In the genomic region with DNA sequence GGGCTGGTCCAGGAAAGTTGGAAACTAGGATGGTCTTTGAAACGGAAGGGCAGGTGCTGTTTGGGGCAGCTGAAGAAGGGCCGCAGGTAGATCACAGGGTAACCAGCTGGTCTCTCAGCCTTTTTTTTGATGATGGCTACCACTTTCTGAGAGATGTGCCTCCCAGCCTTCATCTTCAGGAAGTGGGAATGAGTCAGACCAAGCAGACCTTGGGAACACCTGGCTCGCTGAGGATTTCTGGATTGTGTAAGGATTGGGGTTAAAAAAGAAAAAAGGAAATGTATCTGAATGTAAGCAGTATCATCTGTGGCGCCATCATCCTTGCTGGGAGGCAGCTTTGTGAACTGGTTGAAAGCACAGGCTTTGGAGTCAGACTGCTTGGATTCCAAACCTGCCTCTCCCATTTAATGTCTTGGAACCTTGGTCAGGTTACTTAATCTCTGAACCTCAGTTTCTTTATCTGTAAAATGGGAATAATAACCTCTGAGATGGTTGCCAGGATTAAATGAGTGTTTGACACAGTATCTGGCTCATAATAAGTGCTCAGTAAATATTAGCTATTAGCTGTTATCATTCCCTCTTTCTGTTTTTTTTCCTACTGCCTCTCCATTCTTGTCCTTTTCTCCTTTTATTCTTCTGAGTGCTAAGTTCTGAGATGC, we compare ENCODE assay signal across 10 cellular contexts. TPM values are rescaled to one million over a fixed set of nuclear protein-coding genes. Genes with fewer than 3 reads are reported as not detected.
A peak's percentile ranks its signal among the peaks of the same experiment; 100 is the strongest.
DNase-seq lines count a peak whose midpoint lies in the region; TF ChIP-seq lines count a peak whose summit lies in the region.
"Had no signal": no experiment of that assay in that cellular context is flagged by ENCODE, and none has a peak within 500 bp of the region (broad histone marks: within the 10 kb centered on the region; RNA-seq: fewer than 3 reads in every experiment).

No MANE protein-coding gene starts in this region.

- no peaks in the 10 kb centered on the region for H3K36me3 Mint-ChIP-seq in activated CD4-positive, alpha-beta T cell treated with anti-CD3 and anti-CD28 coated beads, Interleukin-2, amount 10 ng/mL, durations not matched to agents 7 days and 5 days (ENCODE audit: low read depth)
- H3K36me3 Mint-ChIP-seq in endodermal cell (ENCODE audit: low read depth) (no peaks in the 10 kb centered on the region), CD14-positive monocyte (no peaks in the 10 kb centered on the region)

- H3K4me3 Mint-ChIP-seq in activated CD4-positive, alpha-beta T cell treated with anti-CD3 and anti-CD28 coated beads, Interleukin-2, amount 10 ng/mL, durations not matched to agents 7 days and 5 days = peak overlapping the region; percentile 21
- H3K4me3 Mint-ChIP-seq in endodermal cell = peak overlapping the region; percentile 77
- no peak overlapping the region for H3K4me3 Mint-ChIP-seq in CD14-positive monocyte

- no peaks in the 10 kb centered on the region for H3K27me3 ChIP-seq in endodermal cell (ENCODE audit: control insufficient read depth, insufficient read depth, low read length, poor library complexity, severe bottlenecking)

- CTCF ChIA-PET in activated CD4-positive, alpha-beta T cell treated with anti-CD3 and anti-CD28 coated beads, Interleukin-2, amount 10 ng/mL, durations not matched to agents 7 days and 5 days (lab: Charles Lee) = interaction anchor here (0.6 to 1.6 kb wide), 3 partner anchors 29 to 390 kb away, joined by 3 to 5 read pairs (median 3); partner anchors contain the start of gene TMBIM6

- no peak for TF ChIP-seq CTCF in endodermal cell (conservative IDR thresholded peaks at IDR 0.05)
- no peak for TF ChIP-seq CTCF in CD14-positive monocyte (IDR thresholded peaks at IDR 0.05)

- 89 to 95% methylated on average over 2 to 4 of the region's 4 CpGs for WGBS in endodermal cell (ENCODE audit: insufficient coverage in 1 of 2, insufficient read length in 1 of 2), 2 experiments

- H3K4me3 ChIP-seq in endodermal cell (ENCODE audit: low read length) = no peak overlapping the region
- H3K4me3 ChIP-seq: left lung had no signal

- peaks cover 8% of the 10 kb centered on the region for H3K27me3 Mint-ChIP-seq in activated CD4-positive, alpha-beta T cell treated with anti-CD3 and anti-CD28 coated beads, Interleukin-2, amount 10 ng/mL, durations not matched to agents 7 days and 5 days
- H3K27me3 Mint-ChIP-seq in endodermal cell (ENCODE audit: insufficient read depth) (peaks cover 4% of the 10 kb centered on the region), CD14-positive monocyte (ENCODE audit: low read depth in 3 of 3) (peaks cover 29 to 36% (median 30%) of the 10 kb centered on the region in 3 donors)

- POLR2A ChIA-PET in activated CD4-positive, alpha-beta T cell treated with anti-CD3 and anti-CD28 coated beads, Interleukin-2, amount 10 ng/mL, durations not matched to agents 7 days and 5 days (lab: Charles Lee) = no interaction called here

- H3K27ac ChIP-seq in endodermal cell (ENCODE audit: low read depth, low read length) = no peak overlapping the region

- no peaks in the 10 kb centered on the region for H3K9me3 ChIP-seq in endodermal cell (ENCODE audit: control insufficient read depth, low read length)
- H3K9me3 ChIP-seq: left lung had no signal

- peaks cover 30% of the 10 kb centered on the region for H3K4me1 Mint-ChIP-seq in activated CD4-positive, alpha-beta T cell treated with anti-CD3 and anti-CD28 coated beads, Interleukin-2, amount 10 ng/mL, durations not matched to agents 7 days and 5 days
- H3K4me1 Mint-ChIP-seq in endodermal cell (peaks cover 15% of the 10 kb centered on the region), CD14-positive monocyte (peaks cover 29% of the 10 kb centered on the region)

- no peak for DNase-seq in activated CD4-positive, alpha-beta T cell treated with anti-CD3 and anti-CD28 coated beads, Interleukin-2, amount 10 ng/mL, durations not matched to agents 7 days and 5 days
- DNase-seq in activated CD4-positive, alpha-beta T cell treated with anti-CD3 and anti-CD28 coated beads for 4 hours = no peak
- DNase-seq in NCI-H69 (lab: John Stamatoyannopoulos, UW) (peak; percentile 48), endodermal cell (peak; percentile 50), CD14-positive monocyte (ENCODE audit: low spot score) (no peak), ureter (ENCODE audit: low spot score) (no peak), NCI-H526 (lab: John Stamatoyannopoulos, UW) (no peak)
- DNase-seq in stimulated activated CD8-positive, alpha-beta memory T cell treated with anti-CD3 and anti-CD28 coated beads, Interleukin-4, amount 100 ng/mL, for 48 hours = peak; percentile 23
- DNase-seq: left lung, NCI-H1436 treated with DMSO at 0.1 percent for 48 hours had no signal

- no peaks in the 10 kb centered on the region for H3K36me3 ChIP-seq in endodermal cell (ENCODE audit: control insufficient read depth, insufficient read depth, low read length)
- H3K36me3 ChIP-seq: left lung had no signal

- no peak overlapping the region for H3K9ac ChIP-seq in endodermal cell (ENCODE audit: extremely low read depth, low read length, poor library complexity, severe bottlenecking)

- H3K4me1 ChIP-seq in endodermal cell (ENCODE audit: control insufficient read depth, insufficient read depth, low read length) = no peaks in the 10 kb centered on the region

- H3K9me3 Mint-ChIP-seq in activated CD4-positive, alpha-beta T cell treated with anti-CD3 and anti-CD28 coated beads, Interleukin-2, amount 10 ng/mL, durations not matched to agents 7 days and 5 days = no peaks in the 10 kb centered on the region
- H3K9me3 Mint-ChIP-seq in endodermal cell (no peaks in the 10 kb centered on the region), CD14-positive monocyte (peaks cover 0 to 6% (median 2%) of the 10 kb centered on the region in 7 donors)

- intact Hi-C loops in CD14-positive monocyte (cut with micrococcal nuclease) = no loop called here

- no peak overlapping the region for H3K27ac Mint-ChIP-seq in activated CD4-positive, alpha-beta T cell treated with anti-CD3 and anti-CD28 coated beads, Interleukin-2, amount 10 ng/mL, durations not matched to agents 7 days and 5 days
- peak overlapping the region; percentile 11 for H3K27ac Mint-ChIP-seq in endodermal cell
- peak overlapping the region in 2 of 7 donors; percentile 8 to 64 for H3K27ac Mint-ChIP-seq in CD14-positive monocyte

RNA-seq across cellular contexts. Expression of gene PRPF40B, which starts 1.7 kb away (rescaled TPM):
- total RNA-seq in activated CD4-positive, alpha-beta T cell treated with anti-CD3 and anti-CD28 coated beads, Interleukin-2, amount 10 ng/mL, durations not matched to agents 7 days and 5 days = 10 to 100 TPM; 11.6 to 11.7 TPM
- 10 to 100 TPM; 33.8 to 45.6 TPM for total RNA-seq in endodermal cell
- 29.5 TPM for polyA plus RNA-seq in endodermal cell (2013, experiment 1 of 2)
- polyA plus RNA-seq in endodermal cell (2013, experiment 2 of 2) = 25.0 TPM
- under 1 TPM; 0.14 to 0.57 TPM for polyA plus RNA-seq in CD14-positive monocyte
- 44.4 TPM for total RNA-seq in ureter

RNA-seq across cellular contexts. Expression of gene FAM186B, which starts 19.6 kb away (rescaled TPM):
- under 1 TPM; 0.15 TPM for total RNA-seq in activated CD4-positive, alpha-beta T cell treated with anti-CD3 and anti-CD28 coated beads, Interleukin-2, amount 10 ng/mL, durations not matched to agents 7 days and 5 days
- under 1 TPM; 0.22 to 0.26 TPM for total RNA-seq in endodermal cell
- polyA plus RNA-seq in endodermal cell (2013, experiment 1 of 2) = 0.18 TPM
- 0.08 TPM for polyA plus RNA-seq in endodermal cell (2013, experiment 2 of 2)
- not detected for polyA plus RNA-seq in CD14-positive monocyte
- total RNA-seq in ureter = 1.2 TPM

RNA-seq across cellular contexts. Expression of gene MCRS1, which starts 57.1 kb away (rescaled TPM):
- total RNA-seq in activated CD4-positive, alpha-beta T cell treated with anti-CD3 and anti-CD28 coated beads, Interleukin-2, amount 10 ng/mL, durations not matched to agents 7 days and 5 days = 10 to 100 TPM; 85.3 to 89.2 TPM
- total RNA-seq in endodermal cell (10 to 100 TPM; 97.5 to 98.9 TPM), ureter (55.4 TPM)
- 65.0 TPM for polyA plus RNA-seq in endodermal cell (2013, experiment 1 of 2)
- polyA plus RNA-seq in endodermal cell (2013, experiment 2 of 2) = 59.2 TPM
- 10 to 100 TPM; 50.3 to 52.3 TPM for polyA plus RNA-seq in CD14-positive monocyte

Comparison
In these comparisons a context has a peak if more than half of its experiments do, and no peak if none do; other contexts are left out.
1. DNase-seq: peak in NCI-H69 (single experiment), endodermal cell (single experiment) and stimulated activated CD8-positive, alpha-beta memory T cell treated with anti-CD3 and anti-CD28 coated beads, Interleukin-4, amount 100 ng/mL, for 48 hours (single experiment); none in activated CD4-positive, alpha-beta T cell treated with anti-CD3 and anti-CD28 coated beads, Interleukin-2, amount 10 ng/mL, durations not matched to agents 7 days and 5 days (single experiment), activated CD4-positive, alpha-beta T cell treated with anti-CD3 and anti-CD28 coated beads for 4 hours (0 of 2), CD14-positive monocyte (single experiment), ureter (single experiment) and NCI-H526 (0 of 2).
2. H3K4me3 Mint-ChIP-seq: peak in activated CD4-positive, alpha-beta T cell treated with anti-CD3 and anti-CD28 coated beads, Interleukin-2, amount 10 ng/mL, durations not matched to agents 7 days and 5 days (single experiment) and endodermal cell (single experiment); none in CD14-positive monocyte (0 of 2).